In genomic region chr1:10738125-10738746, GRCh38 we compare ENCODE assay signal across 19 cellular contexts. TPM values are rescaled to one million over a fixed set of nuclear protein-coding genes. Genes with fewer than 3 reads are reported as not detected.
A peak's percentile ranks its signal among the peaks of the same experiment; 100 is the strongest.
DNase-seq lines count a peak whose midpoint lies in the region; ATAC-seq and TF ChIP-seq lines count a peak whose summit lies in the region.
"Had no signal": no experiment of that assay in that cellular context is flagged by ENCODE, and none has a peak within 500 bp of the region (broad histone marks: within the 10 kb centered on the region; RNA-seq: fewer than 3 reads in every experiment).

No MANE protein-coding gene starts in this region.

- H3K4me3 Mint-ChIP-seq in stimulated activated naive CD8-positive, alpha-beta T cell treated with anti-CD3 and anti-CD28 coated beads, Interleukin-15, amount 100 ng/mL, for 72 hours: no peak overlapping the region
- H3K4me3 Mint-ChIP-seq: activated naive CD4-positive, alpha-beta T cell treated with anti-CD3 and anti-CD28 coated beads, Interleukin-2, amount 10 ng/mL, durations not matched to agents 7 days and 5 days; immature natural killer cell; natural killer cell; stimulated activated memory B cell treated with anti-CD40 and anti-IgM and Interleukin-4, amounts not matched to agents 10 μg/mL and 1 μg/mL and 100 μg/mL, for 72 hours had no signal

- H3K27ac ChIP-seq in stomach: peak overlapping the region; percentile 82 to 90 (median 87)
- H3K27ac ChIP-seq: right lobe of liver, SJSA1, WERI-Rb-1 had no signal

- H3K36me3 ChIP-seq in stomach: no peaks in the 10 kb centered on the region
- H3K36me3 ChIP-seq: right lobe of liver, SJSA1, WERI-Rb-1 had no signal

- peaks cover 48 to 76% (median 61%) of the 10 kb centered on the region in 4 donors for H3K4me1 ChIP-seq in stomach
- H3K4me1 ChIP-seq: right lobe of liver, SJSA1 had no signal

- peaks cover 21% of the 10 kb centered on the region for H3K4me1 Mint-ChIP-seq in stimulated activated naive CD8-positive, alpha-beta T cell treated with anti-CD3 and anti-CD28 coated beads, Interleukin-15, amount 100 ng/mL, for 72 hours
- H3K4me1 Mint-ChIP-seq: activated naive CD4-positive, alpha-beta T cell treated with anti-CD3 and anti-CD28 coated beads, Interleukin-2, amount 10 ng/mL, durations not matched to agents 7 days and 5 days; immature natural killer cell; natural killer cell had no signal

- TF ChIP-seq EP300 in stomach (IDR thresholded peaks at IDR 0.05): no peak

- TF ChIP-seq POLR2A in stomach (IDR thresholded peaks at IDR 0.05): no peak

- peak in 2 of 3 experiments; percentile 38 to 54 for DNase-seq in NCI-H1417 (lab: John Stamatoyannopoulos, UW)
- DNase-seq in NCI-H1417 treated with DMSO at 0.1 percent for 48 hours (lab: John Stamatoyannopoulos, UW): no peak
- peak; percentile 34 for DNase-seq in SHP77 treated with DMSO at 0.1 percent for 48 hours (lab: John Stamatoyannopoulos, UW)
- DNase-seq in left colon: peak; percentile 75 to 85
- peak; percentile 91 for DNase-seq in stomach
- no peak for DNase-seq in NCI-H2107 (lab: John Stamatoyannopoulos, UW)
- no peak for DNase-seq in stimulated activated naive CD8-positive, alpha-beta T cell treated with anti-CD3 and anti-CD28 coated beads, Interleukin-15, amount 100 ng/mL, for 72 hours
- DNase-seq in activated gamma-delta T cell treated with Interleukin-2 at 50 U/mL for 16 hours: no peak
- DNase-seq: activated naive CD4-positive, alpha-beta T cell treated with anti-CD3 and anti-CD28 coated beads, Interleukin-2, amount 10 ng/mL, durations not matched to agents 7 days and 5 days; effector memory CD4-positive, alpha-beta T cell; foreskin fibroblast; immature natural killer cell; natural killer cell; NCI-H1436 treated with DMSO at 0.1 percent for 48 hours; NK-92 treated with Interleukin-12 subunit alpha and Interleukin-12 subunit beta, amount 100 ng/mL, for 24 hours; right lobe of liver; WERI-Rb-1 had no signal

- intact Hi-C loops in left colon (cut with DNase I, micrococcal nuclease) (no loop called here), stomach (cut with DNase I; ENCODE audit: low total_unique reads) (no loop called here)

- H3K27ac Mint-ChIP-seq in stimulated activated naive CD8-positive, alpha-beta T cell treated with anti-CD3 and anti-CD28 coated beads, Interleukin-15, amount 100 ng/mL, for 72 hours: no peak overlapping the region
- H3K27ac Mint-ChIP-seq: activated naive CD4-positive, alpha-beta T cell treated with anti-CD3 and anti-CD28 coated beads, Interleukin-2, amount 10 ng/mL, durations not matched to agents 7 days and 5 days; immature natural killer cell; natural killer cell; stimulated activated memory B cell treated with anti-CD40 and anti-IgM and Interleukin-4, amounts not matched to agents 10 μg/mL and 1 μg/mL and 100 μg/mL, for 72 hours had no signal

- no peaks in the 10 kb centered on the region for H3K9me3 ChIP-seq in stomach
- H3K9me3 ChIP-seq: right lobe of liver, SJSA1 had no signal

- peaks cover 33% of the 10 kb centered on the region for H3K27me3 Mint-ChIP-seq in stimulated activated naive CD8-positive, alpha-beta T cell treated with anti-CD3 and anti-CD28 coated beads, Interleukin-15, amount 100 ng/mL, for 72 hours

- peak; percentile 80 for ATAC-seq in left colon
- no peak for ATAC-seq in stimulated activated naive CD8-positive, alpha-beta T cell treated with anti-CD3 and anti-CD28 coated beads, Interleukin-15, amount 100 ng/mL, for 72 hours
- ATAC-seq: natural killer cell; stimulated activated memory B cell treated with anti-CD40 and anti-IgM and Interleukin-4, amounts not matched to agents 10 μg/mL and 1 μg/mL and 100 μg/mL, for 72 hours had no signal

- no peak overlapping the region for H3K4me3 ChIP-seq in stomach
- H3K4me3 ChIP-seq: right lobe of liver, SJSA1 had no signal

- H3K27me3 ChIP-seq in stomach: no peaks in the 10 kb centered on the region
- H3K27me3 ChIP-seq: right lobe of liver had no signal

- 32 to 53% (median 45%) methylated on average over 11 to 16 of the region's 16 CpGs for WGBS in stomach, 5 donors

- TF ChIP-seq CTCF in stomach (IDR thresholded peaks at IDR 0.05): no peak

- no peaks in the 10 kb centered on the region for H3K9me3 Mint-ChIP-seq in stimulated activated naive CD8-positive, alpha-beta T cell treated with anti-CD3 and anti-CD28 coated beads, Interleukin-15, amount 100 ng/mL, for 72 hours
- H3K9me3 Mint-ChIP-seq: activated naive CD4-positive, alpha-beta T cell treated with anti-CD3 and anti-CD28 coated beads, Interleukin-2, amount 10 ng/mL, durations not matched to agents 7 days and 5 days; immature natural killer cell; natural killer cell; stimulated activated memory B cell treated with anti-CD40 and anti-IgM and Interleukin-4, amounts not matched to agents 10 μg/mL and 1 μg/mL and 100 μg/mL, for 72 hours had no signal

RNA-seq across cellular contexts. Expression of gene CASZ1, which starts 58.2 kb away (rescaled TPM):
- total RNA-seq in left colon: 10 to 100 TPM; 61.3 to 63.8 TPM
- 100 to 1,000 TPM in 2 of 5 donors, 10 to 100 TPM in 3; 24.6 to 166 (median 66.5) TPM for total RNA-seq in stomach
- 10 to 100 TPM in 1 of 3 donors, 1 to 10 TPM in 2; 6.0 to 11.8 (median 6.5) TPM for polyA plus RNA-seq in stomach

Comparison
In these comparisons a context has a peak if more than half of its experiments do, and no peak if none do; other contexts are left out.
1. DNase-seq: peak in NCI-H1417 (2 of 3), SHP77 treated with DMSO at 0.1 percent for 48 hours (single experiment), left colon (2 of 2) and stomach (single experiment); none in NCI-H1417 treated with DMSO at 0.1 percent for 48 hours (single experiment), NCI-H2107 (single experiment), stimulated activated naive CD8-positive, alpha-beta T cell treated with anti-CD3 and anti-CD28 coated beads, Interleukin-15, amount 100 ng/mL, for 72 hours (0 of 2) and activated gamma-delta T cell treated with Interleukin-2 at 50 U/mL for 16 hours (single experiment).